In genomic region chr3:143060906-143061305, GRCh38 we compare ENCODE assay signal across 8 cellular contexts. TPM values are rescaled to one million over a fixed set of nuclear protein-coding genes. Genes with fewer than 3 reads are reported as not detected.
DNase-seq lines count a peak whose midpoint lies in the region; ATAC-seq and TF ChIP-seq lines count a peak whose summit lies in the region.
"Had no signal": no experiment of that assay in that cellular context is flagged by ENCODE, and none has a peak within 500 bp of the region (broad histone marks: within the 10 kb centered on the region; RNA-seq: fewer than 3 reads in every experiment).

No MANE protein-coding gene starts in this region.

- no peak overlapping the region for H2BK20ac ChIP-seq in IMR-90 (ENCODE audit: low read depth, low read length)

- no peaks in the 10 kb centered on the region for H3K27me3 Mint-ChIP-seq in natural killer cell (ENCODE audit: low read depth in 2 of 2)
- H3K27me3 Mint-ChIP-seq in Caco-2 (ENCODE audit: insufficient read depth, unreplicated experiment), result no peaks in the 10 kb centered on the region

- H4K20me1 ChIP-seq in IMR-90 (ENCODE audit: insufficient read depth, low read length), result no peaks in the 10 kb centered on the region

- H3K79me1 ChIP-seq in IMR-90 (ENCODE audit: low read depth in 1 of 2, low read length in 2 of 2), result no peaks in the 10 kb centered on the region

- H2BK15ac ChIP-seq in IMR-90 (ENCODE audit: low read depth, low read length), result no peak overlapping the region

- no peak overlapping the region for H2AK9ac ChIP-seq in IMR-90 (replicated peaks; ENCODE audit: low read depth, low read length, poor library complexity)

- dilution Hi-C loops in IMR-90 (cut with HindIII; ENCODE audit: low sequenced_read_pairs, unreplicated experiment), result no loop called here

- H3K18ac ChIP-seq in IMR-90 (ENCODE audit: low read depth, low read length), result no peak overlapping the region

- H2BK120ac ChIP-seq in IMR-90 (ENCODE audit: low read depth, low read length), result no peak overlapping the region

- H3K4me1 Mint-ChIP-seq in natural killer cell, result peaks cover 5 to 7% of the 10 kb centered on the region in 2 donors
- no peaks in the 10 kb centered on the region for H3K4me1 Mint-ChIP-seq in Caco-2 (ENCODE audit: low read depth, unreplicated experiment)

- no peak overlapping the region for H4K5ac ChIP-seq in IMR-90 (ENCODE audit: low read depth, low read length)

- H3K14ac ChIP-seq in IMR-90 (replicated peaks; ENCODE audit: low read depth, low read length), result no peak overlapping the region

- no peak overlapping the region for H3K4me3 ChIP-seq in IMR-90 (ENCODE audit: insufficient read depth, low read depth, low read length)
- no peak overlapping the region for H3K4me3 ChIP-seq in adrenal gland
- no peak overlapping the region for H3K4me3 ChIP-seq in Caco-2 (ENCODE audit: low read depth, low read length)

- CTCF ChIA-PET in IMR-90 (lab: Yijun Ruan, JAX) (no interaction called here), Caco-2 (lab: Charles Lee) (no interaction called here)

- H3K27ac ChIP-seq in IMR-90 (ENCODE audit: insufficient read depth, low read length), result no peak overlapping the region
- no peak overlapping the region for H3K27ac ChIP-seq in adrenal gland
- H3K27ac ChIP-seq: epithelial cell of prostate had no signal

- H3K4me2 ChIP-seq in IMR-90 (ENCODE audit: low read depth, low read length), result no peak overlapping the region

- no peak overlapping the region for H2BK5ac ChIP-seq in IMR-90 (ENCODE audit: low read depth, low read length, poor library complexity, severe bottlenecking)

- H3K27ac Mint-ChIP-seq in natural killer cell (peak overlapping the region; percentile 4 to 27), Caco-2 (ENCODE audit: unreplicated experiment) (no peak overlapping the region)

- no peak for DNase-seq in IMR-90
- no peak for DNase-seq in natural killer cell
- no peak for DNase-seq in adrenal gland
- no peak for DNase-seq in Caco-2
- DNase-seq in A172 (ENCODE audit: low spot score), result no peak

- WGBS in IMR-90 (ENCODE audit: extremely low coverage in 2 of 2, insufficient read length in 1 of 2), 2 experiments, result no CpG with 5 or more reads among the region's 3 CpGs
- WGBS in adrenal gland, 4 donors, result 82 to 91% (median 86%) methylated on average over 3 of the region's 3 CpGs

- BruUV-seq in IMR-90 (replicated peaks; lab: Mats Ljungman, UMichigan) (no TSS peak), Caco-2 (replicated peaks; lab: Mats Ljungman, UMichigan) (no TSS peak)

- H3K4me1 ChIP-seq in IMR-90 (ENCODE audit: control insufficient read depth, insufficient read depth, low read length), result no peaks in the 10 kb centered on the region
- H3K4me1 ChIP-seq in adrenal gland (replicated peaks in 1 of 2), result no peaks in the 10 kb centered on the region
- no peaks in the 10 kb centered on the region for H3K4me1 ChIP-seq in Caco-2

- in situ Hi-C loops in IMR-90 (cut with MboI; ENCODE audit: low sequenced_read_pairs), result no loop called here

- TF ChIP-seq POLR2A in IMR-90 (IDR thresholded peaks at IDR 0.05; ENCODE audit: low read depth, low read length) (no peak), adrenal gland (IDR thresholded peaks at IDR 0.05) (no peak)

- H3K36me3 ChIP-seq in IMR-90 (ENCODE audit: control insufficient read depth, insufficient read depth, low read length) (peaks cover 5% of the 10 kb centered on the region; the same call in 1 of the 2 replicates), adrenal gland (replicated peaks in 1 of 2) (no peaks in the 10 kb centered on the region), Caco-2 (ENCODE audit: control insufficient read depth, insufficient read depth, low read length) (peaks cover 2% of the 10 kb centered on the region; the same call in 1 of the 2 replicates)

- H3K4me3 Mint-ChIP-seq in natural killer cell (peak overlapping the region; percentile 26), Caco-2 (ENCODE audit: unreplicated experiment) (no peak overlapping the region)

- no peaks in the 10 kb centered on the region for H3K27me3 ChIP-seq in IMR-90 (ENCODE audit: control insufficient read depth, insufficient read depth, low read length)
- no peaks in the 10 kb centered on the region for H3K27me3 ChIP-seq in adrenal gland
- no peaks in the 10 kb centered on the region for H3K27me3 ChIP-seq in Caco-2 (replicated peaks; ENCODE audit: control insufficient read depth, insufficient read depth, low read length)

- no peak overlapping the region for H2AFZ ChIP-seq in IMR-90 (replicated peaks; ENCODE audit: low read length, poor library complexity)

- no peaks in the 10 kb centered on the region for H3K9me1 ChIP-seq in IMR-90 (ENCODE audit: insufficient read depth, low read length)

- no peak overlapping the region for H2AK5ac ChIP-seq in IMR-90 (ENCODE audit: low read depth, low read length)

- no peak for TF ChIP-seq RAD21 in IMR-90 (IDR thresholded peaks at IDR 0.05; ENCODE audit: low read length)

- H4K8ac ChIP-seq in IMR-90 (ENCODE audit: low read depth in 2 of 2, low read length in 2 of 2), result no peak overlapping the region

- no peak overlapping the region for H3K9ac ChIP-seq in IMR-90 (ENCODE audit: low read depth, low read length)

- intact Hi-C loops in IMR-90 (cut with micrococcal nuclease), result no loop called here
- intact Hi-C loops in natural killer cell (cut with micrococcal nuclease), result no loop called here
- intact Hi-C loops in adrenal gland (cut with DNase I), result no loop called here
- intact Hi-C loops in Caco-2 (cut with micrococcal nuclease; ENCODE audit: unreplicated experiment), result no loop called here

- H3K9me3 ChIP-seq in IMR-90 (ENCODE audit: control insufficient read depth, insufficient read depth, low read length) (no peaks in the 10 kb centered on the region), adrenal gland (replicated peaks in 1 of 3) (no peaks in the 10 kb centered on the region), Caco-2 (no peaks in the 10 kb centered on the region)

- H3K23ac ChIP-seq in IMR-90 (ENCODE audit: low read depth, low read length), result no peak overlapping the region

- no peak overlapping the region for H4K91ac ChIP-seq in IMR-90 (ENCODE audit: insufficient read depth, low read depth, low read length)

- TF ChIP-seq CTCF in IMR-90 (conservative IDR thresholded peaks at IDR 0.05; ENCODE audit: low read depth, low read length) (no peak), natural killer cell (IDR thresholded peaks at IDR 0.05) (no peak), adrenal gland (IDR thresholded peaks at IDR 0.05) (no peak), Caco-2 (IDR thresholded peaks at IDR 0.05; ENCODE audit: insufficient read depth in 1 of 2, low read depth in 1 of 2, low read length in 1 of 2, severe bottlenecking in 1 of 2, unreplicated experiment in 1 of 2) (no peak)

- H3K9me3 Mint-ChIP-seq in natural killer cell (no peaks in the 10 kb centered on the region), Caco-2 (ENCODE audit: unreplicated experiment) (no peaks in the 10 kb centered on the region)

- H3K56ac ChIP-seq in IMR-90 (ENCODE audit: extremely low read depth, insufficient read depth, low read length), result no peak overlapping the region

- no peak overlapping the region for H3K4ac ChIP-seq in IMR-90 (ENCODE audit: low read depth, low read length)

- H3K36me3 Mint-ChIP-seq in natural killer cell (peaks cover 11% of the 10 kb centered on the region), Caco-2 (ENCODE audit: insufficient read depth, unreplicated experiment) (peaks cover 18% of the 10 kb centered on the region)

- ATAC-seq in GM19035 (IDR thresholded peaks at IDR 0.05; ENCODE audit: unreplicated experiment) (peak; percentile 97), HG02588 (IDR thresholded peaks at IDR 0.05; ENCODE audit: unreplicated experiment) (peak; percentile 97), IMR-90 (ENCODE audit: low read depth) (no peak), natural killer cell (no peak)

- POLR2A ChIA-PET in IMR-90 (lab: Charles Lee; ENCODE audit: unreplicated experiment) (no interaction called here), Caco-2 (lab: Charles Lee) (no interaction called here)

TF ChIP-seq in IMR-90, 13 proteins besides CTCF, POLR2A, EP300 and RAD21:
- TF ChIP-seq CEBPB (IDR thresholded peaks at IDR 0.05; ENCODE audit: low read depth, low read length), result peak; percentile 94
- TF ChIP-seq SMC3 (IDR thresholded peaks at IDR 0.05; ENCODE audit: low read depth, low read length), result no peak
TF ChIP-seq in IMR-90: peak in this region for 1.

RNA-seq across cellular contexts. Expression of gene CHST2, which starts 58.7 kb away (rescaled TPM):
- 0.90 and 1.1 TPM in 2 replicates for total RNA-seq in IMR-90 (2012; rRNA removed)
- polyA plus RNA-seq in IMR-90 (2012; rRNA removed), result 1.4 TPM in 2 replicates
- 1.1 and 2.2 TPM in 2 replicates for polyA plus RNA-seq in IMR-90 (2012; cell fraction: cytosol; rRNA removed)
- polyA plus RNA-seq in IMR-90 (2012; cell fraction: nucleus; rRNA removed; ENCODE audit: low replicate concordance), result 0.45 and 1.1 TPM in 2 replicates
- 100 to 1,000 TPM in 1 of 3 donors, 10 to 100 TPM in 2; 74.6 to 113 (median 95.4) TPM for total RNA-seq in natural killer cell
- 10 to 100 TPM in 3 of 8 donors, 1 to 10 TPM in 5; 2.7 to 11.4 (median 3.8) TPM for total RNA-seq in adrenal gland
- 1 to 10 TPM; 1.9 to 2.8 (median 2.2) TPM for polyA plus RNA-seq in adrenal gland
- not detected in 2 replicates for total RNA-seq in Caco-2 (2022)
- total RNA-seq in A172 (2014; rRNA removed; shearing (Covaris generic)), result 2.7 and 5.6 TPM in 2 replicates

RNA-seq across cellular contexts. Expression of gene U2SURP, which starts 59.5 kb away (rescaled TPM):
- total RNA-seq in IMR-90 (2012; rRNA removed), result 29.4 and 58.3 TPM in 2 replicates
- polyA plus RNA-seq in IMR-90 (2012; rRNA removed), result 20.8 and 24.8 TPM in 2 replicates
- 1.1 and 2.4 TPM in 2 replicates for polyA plus RNA-seq in IMR-90 (2012; cell fraction: cytosol; rRNA removed)
- 4.6 and 45.9 TPM in 2 replicates for polyA plus RNA-seq in IMR-90 (2012; cell fraction: nucleus; rRNA removed; ENCODE audit: low replicate concordance)
- 100 to 1,000 TPM; 165 to 179 (median 172) TPM for total RNA-seq in natural killer cell
- 10 to 100 TPM; 18.6 to 77.2 (median 53.8) TPM for total RNA-seq in adrenal gland
- polyA plus RNA-seq in adrenal gland, result 10 to 100 TPM; 46.3 to 87.8 (median 61.6) TPM
- total RNA-seq in Caco-2 (2022), result 125 and 131 TPM in 2 replicates
- total RNA-seq in A172 (2014; rRNA removed; shearing (Covaris generic)), result 111 and 165 TPM in 2 replicates

Comparison
In these comparisons a context has a peak if more than half of its experiments do, and no peak if none do; other contexts are left out.
1. ATAC-seq: peak in GM19035 (single experiment) and HG02588 (single experiment); none in IMR-90 (single experiment) and natural killer cell (0 of 3).
2. RNA of gene CHST2, which starts 58.7 kb away (total RNA-seq): 74.6 to 113 TPM in natural killer cell; 2.7 to 11.4 TPM in adrenal gland, 2.7 to 5.6 TPM in A172, 0.90 to 1.1 TPM in IMR-90 and not detected in Caco-2; every median in the first group is over 4 times any median in the second.